In genomic region chr11:92245700-92246270, GRCh38 we compare ENCODE assay signal across 19 cellular contexts. TPM values are rescaled to one million over a fixed set of nuclear protein-coding genes. Genes with fewer than 3 reads are reported as not detected.
DNase-seq lines count a peak whose midpoint lies in the region; ATAC-seq and TF ChIP-seq lines count a peak whose summit lies in the region.
"Had no signal": no experiment of that assay in that cellular context is flagged by ENCODE, and none has a peak within 500 bp of the region (broad histone marks: within the 10 kb centered on the region; RNA-seq: fewer than 3 reads in every experiment).

No MANE protein-coding gene starts in this region.

- H3K9me3 ChIP-seq in HEK293 (ENCODE audit: control insufficient read depth, insufficient read depth, low read depth, low read length) (no peaks in the 10 kb centered on the region), suprapubic skin (no peaks in the 10 kb centered on the region)
- H3K9me3 ChIP-seq: BLaER1, Caco-2 had no signal

- DNase-seq in astrocyte of the hippocampus (ENCODE audit: low read depth, low spot score) (peak; percentile 7), medulla oblongata (ENCODE audit: extremely low spot score) (peak; percentile 66), putamen (ENCODE audit: low spot score) (peak; percentile 47), suprapubic skin (ENCODE audit: low spot score in 2 of 2) (no peak), left cardiac atrium (no peak), NCI-H748 treated with DMSO at 0.1 percent for 48 hours (lab: John Stamatoyannopoulos, UW) (no peak), KBM-7 (no peak)
- DNase-seq: Caco-2; CD4-positive, CD25-positive, alpha-beta regulatory T cell; CD8-positive, alpha-beta T cell; DND-41; GM23248; H7; HFFc6 had no signal

- no peak for TF ChIP-seq EP300 in suprapubic skin (IDR thresholded peaks at IDR 0.05)

- TF ChIP-seq CTCF in HEK293 (tag by site-specific recombination; IDR thresholded peaks at IDR 0.05), result no peak
- TF ChIP-seq CTCF in suprapubic skin (IDR thresholded peaks at IDR 0.05), result no peak

- H3K27ac ChIP-seq in HEK293 (ENCODE audit: extremely low read depth, low read depth, low read length), result no peak overlapping the region
- H3K27ac ChIP-seq in suprapubic skin, result no peak overlapping the region
- H3K27ac ChIP-seq: BLaER1, C4-2B, GM23248 had no signal

- in situ Hi-C loops in KBM-7 (cut with MboI; ENCODE audit: low pct_unique_long_range_greater_than_20kb, low sequenced_read_pairs), result no loop called here

- CTCF ChIA-PET in HEK293 (lab: Yijun Ruan, JAX), result interaction anchor here (0.9 kb wide), 1 partner anchor 84 kb away, joined by 4 read pairs; no protein-coding TSS in a partner anchor

- H3K4me1 ChIP-seq in HEK293 (ENCODE audit: control insufficient read depth, insufficient read depth, low read length) (no peaks in the 10 kb centered on the region; the same call in none of the 2 replicates), suprapubic skin (no peaks in the 10 kb centered on the region)
- H3K4me1 ChIP-seq: BLaER1, Caco-2 had no signal

- intact Hi-C loops in left cardiac atrium (cut with DNase I), result no loop called here

- H3K36me3 ChIP-seq in HEK293 (ENCODE audit: control insufficient read depth in 2 of 2, insufficient read depth in 1 of 2, low read length in 2 of 2), result no peaks in the 10 kb centered on the region
- no peaks in the 10 kb centered on the region for H3K36me3 ChIP-seq in suprapubic skin
- H3K36me3 ChIP-seq: BLaER1 had no signal

- POLR2A ChIA-PET in HEK293 (lab: Yijun Ruan, JAX), result interaction anchor here (0.8 kb wide), 1 partner anchor 20 kb away, joined by 3 read pairs; no protein-coding TSS in a partner anchor

- TF ChIP-seq POLR2A in suprapubic skin (IDR thresholded peaks at IDR 0.05), result no peak

- no peak overlapping the region for H3K4me3 ChIP-seq in HEK293 (ENCODE audit: low read depth, low read length)
- H3K4me3 ChIP-seq in suprapubic skin, result no peak overlapping the region
- H3K4me3 ChIP-seq: BLaER1, GM23248 had no signal

- WGBS in suprapubic skin, result 91% methylated on average over 5 of the region's 5 CpGs

- no peaks in the 10 kb centered on the region for H3K27me3 ChIP-seq in suprapubic skin
- H3K27me3 ChIP-seq: BLaER1 had no signal

- no peak for ATAC-seq in left cardiac atrium
- ATAC-seq: CD8-positive, alpha-beta T cell; HCT116 had no signal

TF ChIP-seq in HEK293, 187 proteins besides CTCF, POLR2A, EP300 and RAD21:
- TF ChIP-seq HOXA7 (CRISPR knock-in tag; IDR thresholded peaks at IDR 0.05; ENCODE audit: borderline replicate concordance) (no peak), ZFP37 (tag by site-specific recombination; IDR thresholded peaks at IDR 0.05) (no peak), ZNF184 (tag by site-specific recombination; IDR thresholded peaks at IDR 0.05) (peak; percentile 98)

RNA-seq across cellular contexts. Expression of gene FAT3, which starts 21.2 kb away (rescaled TPM):
- total RNA-seq in suprapubic skin (under 1 TPM; 0.19 to 0.48 (median 0.35) TPM), left cardiac atrium (under 1 TPM; 0.77 to 0.92 TPM)
- total RNA-seq: B cell; CD4-positive, CD25-positive, alpha-beta regulatory T cell; CD8-positive, alpha-beta T cell had no signal

Comparison
In these comparisons a context has a peak if more than half of its experiments do, and no peak if none do; other contexts are left out.
1. DNase-seq: peak in astrocyte of the hippocampus (single experiment), medulla oblongata (single experiment) and putamen (single experiment); none in suprapubic skin (0 of 2), left cardiac atrium (single experiment), NCI-H748 treated with DMSO at 0.1 percent for 48 hours (single experiment) and KBM-7 (single experiment).